8 cellular contexts compared by ENCODE assay signal in the genomic region with DNA sequence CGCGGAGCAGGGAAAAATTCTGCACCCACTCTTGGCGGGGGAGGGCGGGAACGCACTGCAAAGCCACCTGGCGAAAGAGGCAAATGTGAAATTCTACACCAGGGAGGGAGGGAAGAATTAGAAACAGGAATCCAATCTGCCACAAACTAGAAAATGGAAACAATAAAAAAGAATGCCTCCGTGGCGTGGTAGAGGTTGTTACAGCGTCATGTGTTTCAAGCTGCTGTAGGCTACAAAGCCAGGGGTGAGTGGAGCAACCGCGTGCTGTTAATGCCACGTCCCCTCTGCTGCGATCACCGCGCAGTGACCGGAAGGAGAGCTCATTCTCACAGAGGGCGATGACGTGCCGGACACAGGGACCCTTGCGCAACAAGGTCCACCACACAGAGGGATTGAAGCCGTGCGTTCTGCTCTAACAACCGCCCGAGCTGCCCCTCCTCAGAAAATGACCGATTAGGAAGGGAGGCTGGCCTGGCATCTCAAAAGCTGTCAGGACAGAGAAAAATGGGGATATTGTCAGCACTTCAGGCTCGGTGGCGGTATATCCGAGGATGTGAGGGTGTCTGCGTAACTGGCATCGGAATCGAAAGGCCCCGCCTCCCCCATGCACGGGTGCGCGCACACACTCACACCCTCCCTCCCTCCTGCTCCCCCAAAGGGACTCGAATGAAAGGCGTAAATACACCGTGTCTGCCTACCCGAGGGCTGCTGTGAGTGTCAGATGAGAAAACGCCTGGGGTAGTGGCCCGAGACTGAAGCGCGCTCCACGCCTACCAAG.
A peak's percentile ranks its signal among the peaks of the same experiment; 100 is the strongest.
DNase-seq lines count a peak whose midpoint lies in the region; ATAC-seq and TF ChIP-seq lines count a peak whose summit lies in the region.

No MANE protein-coding gene starts in this region.

- no peak overlapping the region for H3K27ac Mint-ChIP-seq in osteocyte (ENCODE audit: unreplicated experiment)

- intact Hi-C loops in Right ventricle myocardium superior (cut with DNase I) = loop anchor here (10.0 kb wide), 1 partner anchor 343 kb away; no protein-coding TSS in a partner anchor

- H3K27me3 Mint-ChIP-seq in osteocyte (ENCODE audit: unreplicated experiment) = peaks cover 63% of the 10 kb centered on the region

- no peaks in the 10 kb centered on the region for H3K36me3 Mint-ChIP-seq in osteocyte (ENCODE audit: unreplicated experiment)

- no peak for TF ChIP-seq CTCF in RWPE2 (IDR thresholded peaks at IDR 0.05; ENCODE audit: poor library complexity, severe bottlenecking)
- TF ChIP-seq CTCF in osteocyte (IDR thresholded peaks at IDR 0.05) = no peak

- no peaks in the 10 kb centered on the region for H3K9me3 Mint-ChIP-seq in osteocyte (ENCODE audit: unreplicated experiment)

- ATAC-seq in RWPE2 (ENCODE audit: low read depth) (peak; percentile 45), Right ventricle myocardium superior (ENCODE audit: poor library complexity) (peak; percentile 91), HG03045 (IDR thresholded peaks at IDR 0.05; ENCODE audit: unreplicated experiment) (no peak)

- H3K36me3 ChIP-seq in RWPE2 (ENCODE audit: low read depth) (no peaks in the 10 kb centered on the region), thymus (ENCODE audit: control insufficient read depth, insufficient read depth) (no peaks in the 10 kb centered on the region)

- H3K27ac ChIP-seq in RWPE2 (ENCODE audit: poor library complexity, severe bottlenecking) = no peak overlapping the region
- H3K27ac ChIP-seq in thymus (ENCODE audit: low read depth) = peak overlapping the region; percentile 56

- H3K4me1 Mint-ChIP-seq in osteocyte (ENCODE audit: unreplicated experiment) = peaks cover 4% of the 10 kb centered on the region

- H3K4me3 Mint-ChIP-seq in osteocyte (ENCODE audit: unreplicated experiment) = peak overlapping the region; percentile 42

- peaks cover 36% of the 10 kb centered on the region for H3K27me3 ChIP-seq in RWPE2 (ENCODE audit: insufficient read depth, poor library complexity, severe bottlenecking)
- H3K27me3 ChIP-seq in thymus (ENCODE audit: control insufficient read depth, insufficient read depth) = no peaks in the 10 kb centered on the region

- H3K4me3 ChIP-seq in RWPE2 (ENCODE audit: severe bottlenecking) = peak overlapping the region; percentile 8
- H3K4me3 ChIP-seq in thymus (ENCODE audit: low read length) = peak overlapping the region; percentile 32

- 4% methylated on average over 44 of the region's 44 CpGs for WGBS in thymus

- H3K9me3 ChIP-seq in RWPE2 (ENCODE audit: severe bottlenecking) (no peaks in the 10 kb centered on the region), thymus (ENCODE audit: control insufficient read depth) (no peaks in the 10 kb centered on the region)

- peak; percentile 28 for DNase-seq in HCEC 1CT
- DNase-seq in RWPE2 (ENCODE audit: low spot score) = peak; percentile 48
- peak; percentile 39 for DNase-seq in activated naive CD8-positive, alpha-beta T cell treated with anti-CD3 and anti-CD28 coated beads, Interleukin-2, amount 50 U/mL, for 16 hours (ENCODE audit: low read depth, low spot score)
- peak; percentile 93 for DNase-seq in Right ventricle myocardium superior
- DNase-seq in osteocyte (ENCODE audit: extremely low spot score, unreplicated experiment) = no peak
- DNase-seq in SIG-M5 treated with dmso at 0.1 percent for 504 hours (lab: John Stamatoyannopoulos, UW; ENCODE audit: unreplicated experiment) = no peak

- peaks cover 2% of the 10 kb centered on the region for H3K4me1 ChIP-seq in RWPE2 (ENCODE audit: insufficient read depth, poor library complexity, severe bottlenecking)
- peaks cover 45% of the 10 kb centered on the region for H3K4me1 ChIP-seq in thymus (ENCODE audit: control insufficient read depth, insufficient read depth, low read length)

Comparison
In these comparisons a context has a peak if more than half of its experiments do, and no peak if none do; other contexts are left out.
1. DNase-seq: peak in HCEC 1CT (single experiment), RWPE2 (single experiment), activated naive CD8-positive, alpha-beta T cell treated with anti-CD3 and anti-CD28 coated beads, Interleukin-2, amount 50 U/mL, for 16 hours (single experiment) and Right ventricle myocardium superior (single experiment); none in osteocyte (single experiment) and SIG-M5 treated with dmso at 0.1 percent for 504 hours (single experiment).